9 cellular contexts compared by ENCODE assay signal in the genomic region with DNA sequence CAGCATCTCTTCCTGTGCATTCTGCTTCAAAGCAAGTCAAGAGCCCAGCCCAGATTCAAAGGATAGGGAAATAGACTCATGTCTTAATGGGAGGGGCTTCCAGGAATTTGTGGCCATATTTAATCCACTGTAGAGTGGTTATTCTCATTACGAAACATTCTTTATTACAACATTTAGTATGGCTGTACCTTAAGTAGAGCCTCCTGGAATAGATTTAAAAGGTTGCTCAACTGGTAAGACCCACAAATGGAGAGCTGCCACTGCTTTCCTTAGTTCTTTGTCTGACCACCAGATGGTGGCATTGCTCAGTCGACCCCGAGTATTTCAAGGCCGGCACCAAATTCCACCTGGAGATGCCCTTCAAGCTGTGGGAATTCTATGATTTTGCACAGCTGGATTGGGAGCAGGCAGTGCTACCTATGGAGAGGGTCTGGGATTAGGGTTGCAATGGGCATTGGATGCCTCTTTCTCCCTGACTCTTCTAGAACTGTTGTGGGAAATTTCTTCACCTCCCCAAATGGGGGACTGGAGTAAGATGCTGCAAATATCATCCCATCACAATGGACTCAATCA.
DNase-seq lines count a peak whose midpoint lies in the region; ATAC-seq, FAIRE-seq and TF ChIP-seq lines count a peak whose summit lies in the region.
"Had no signal": no experiment of that assay in that cellular context is flagged by ENCODE, and none has a peak within 500 bp of the region (broad histone marks: within the 10 kb centered on the region; RNA-seq: fewer than 3 reads in every experiment).

No MANE protein-coding gene starts in this region.

- POLR2A ChIA-PET in AG04449 (lab: Yijun Ruan, JAX) = interaction anchor here (0.6 to 0.8 kb wide), 2 partner anchors 172 to 173 kb away, joined by 3 read pairs; a partner anchor contains a TSS

- H2AFZ ChIP-seq in neuronal stem cell (ENCODE audit: low read length) = no peak overlapping the region

- CTCF ChIA-PET in AG04449 (lab: Yijun Ruan, JAX) = interaction anchor here (0.6 to 4.2 kb wide), 32 partner anchors 9 to 1391 kb away, joined by 3 to 56 read pairs (median 5); a partner anchor contains a TSS

- H2BK15ac ChIP-seq in neuronal stem cell (ENCODE audit: low read length) = peak overlapping the region; percentile 25

- H3K27me3 ChIP-seq in HL-60 (ENCODE audit: insufficient read depth, poor library complexity, severe bottlenecking) (no peaks in the 10 kb centered on the region), NT2/D1 (ENCODE audit: insufficient read depth, insufficient read length) (no peaks in the 10 kb centered on the region), neuronal stem cell (ENCODE audit: control insufficient read depth in 3 of 3, insufficient read depth in 3 of 3, low read depth in 1 of 3, low read length in 3 of 3) (peaks cover 0 to 20% (median 0%) of the 10 kb centered on the region in 3 experiments), aorta (ENCODE audit: control insufficient read depth in 1 of 2, insufficient read depth in 2 of 2, low read length in 1 of 2) (no peaks in the 10 kb centered on the region)

- DNase-seq in AG04449 (ENCODE audit: low read depth, low spot score) (no peak), GM12891 (ENCODE audit: insufficient read length, low spot score) (no peak), HL-60 (ENCODE audit: low read depth in 1 of 2, low spot score in 1 of 2) (peak; percentile 37 to 42), NT2/D1 (ENCODE audit: low read depth, low spot score) (peak; percentile 44), fibroblast of the aortic adventitia (ENCODE audit: low read depth) (peak; percentile 83), neuronal stem cell (ENCODE audit: low spot score) (peak; percentile 59), aorta (no peak)
- DNase-seq in activated T-helper 1 cell treated with anti-CD3 and anti-CD28 coated beads, Interleukin-12 subunit alpha, Interleukin-12 subunit beta, Interleukin-2, Interleukin-4 antibody, amounts not matched to agents 30 ng/mL and 10 ng/mL and 1 ng/mL, durations not matched to agents 14 hours and 24 hours and 36 hours (ENCODE audit: low spot score) = peak; percentile 19

- H3K18ac ChIP-seq in neuronal stem cell (ENCODE audit: low read length) = no peak overlapping the region

- no peak overlapping the region for H3K4me2 ChIP-seq in neuronal stem cell (ENCODE audit: insufficient read depth, low read length, poor library complexity, severe bottlenecking)

- H3K27me3 Mint-ChIP-seq in activated T-helper 1 cell treated with anti-CD3 and anti-CD28 coated beads, Interleukin-12 subunit alpha, Interleukin-12 subunit beta, Interleukin-2, Interleukin-4 antibody, amounts not matched to agents 30 ng/mL and 10 ng/mL and 1 ng/mL, durations not matched to agents 14 hours and 24 hours and 36 hours (ENCODE audit: insufficient read depth) = no peaks in the 10 kb centered on the region

- peaks cover 1% of the 10 kb centered on the region for H3K36me3 Mint-ChIP-seq in activated T-helper 1 cell treated with anti-CD3 and anti-CD28 coated beads, Interleukin-12 subunit alpha, Interleukin-12 subunit beta, Interleukin-2, Interleukin-4 antibody, amounts not matched to agents 30 ng/mL and 10 ng/mL and 1 ng/mL, durations not matched to agents 14 hours and 24 hours and 36 hours (ENCODE audit: low read depth)

- TF ChIP-seq POLR2A in GM12891 (IDR thresholded peaks at IDR 0.05; ENCODE audit: low read depth, low read length) = no peak

- H2AK5ac ChIP-seq in neuronal stem cell (ENCODE audit: low read depth, low read length) = no peak overlapping the region

- FAIRE-seq in GM12891 (lab: Jason Lieb, UNC) = peak; percentile 91

- H3K4me1 ChIP-seq in NT2/D1 (ENCODE audit: insufficient read depth, insufficient read length) (peaks cover 7% of the 10 kb centered on the region), neuronal stem cell (ENCODE audit: control insufficient read depth in 2 of 2, insufficient read depth in 1 of 2, low read depth in 1 of 2, low read length in 2 of 2) (no peaks in the 10 kb centered on the region), aorta (ENCODE audit: control insufficient read depth in 1 of 2, insufficient read depth in 2 of 2, low read length in 2 of 2) (no peaks in the 10 kb centered on the region)

- peak; percentile 87 for ATAC-seq in aorta (ENCODE audit: low FRiP score)

- H3K36me3 ChIP-seq in NT2/D1 (ENCODE audit: insufficient read depth, insufficient read length, low read length) (no peaks in the 10 kb centered on the region), neuronal stem cell (replicated peaks in 1 of 2; ENCODE audit: control insufficient read depth in 2 of 2, insufficient read depth in 2 of 2, low read length in 2 of 2) (no peaks in the 10 kb centered on the region), aorta (ENCODE audit: control insufficient read depth in 1 of 2, insufficient read depth in 2 of 2, low read length in 1 of 2) (no peaks in the 10 kb centered on the region)

- no peaks in the 10 kb centered on the region for H3K79me1 ChIP-seq in neuronal stem cell (ENCODE audit: low read depth, low read length)

- no peak overlapping the region for H2BK5ac ChIP-seq in neuronal stem cell (ENCODE audit: low read length)

- peak; percentile 65 for TF ChIP-seq CTCF in AG04449 (IDR thresholded peaks at IDR 0.05; ENCODE audit: insufficient read depth, low read length, missing control alignments)
- TF ChIP-seq CTCF in HL-60 (IDR thresholded peaks at IDR 0.05; ENCODE audit: insufficient read depth, low read length) = peak; percentile 37
- peak; percentile 79 for TF ChIP-seq CTCF in fibroblast of the aortic adventitia (IDR thresholded peaks at IDR 0.05; ENCODE audit: insufficient read depth, low read length)

- no peak overlapping the region for H3K4me3 Mint-ChIP-seq in activated T-helper 1 cell treated with anti-CD3 and anti-CD28 coated beads, Interleukin-12 subunit alpha, Interleukin-12 subunit beta, Interleukin-2, Interleukin-4 antibody, amounts not matched to agents 30 ng/mL and 10 ng/mL and 1 ng/mL, durations not matched to agents 14 hours and 24 hours and 36 hours

- H2BK120ac ChIP-seq in neuronal stem cell (ENCODE audit: low read depth, low read length) = no peak overlapping the region

- H3K4me3 ChIP-seq in AG04449 (ENCODE audit: low read depth, low read length) (no peak overlapping the region), HL-60 (replicated peaks; ENCODE audit: insufficient read depth, low read length) (no peak overlapping the region), NT2/D1 (ENCODE audit: insufficient read length, low read depth) (no peak overlapping the region), fibroblast of the aortic adventitia (ENCODE audit: low read depth, low read length) (no peak overlapping the region), neuronal stem cell (ENCODE audit: low read length in 2 of 2) (no peak overlapping the region), aorta (ENCODE audit: low read length in 2 of 2) (no peak overlapping the region)
- H3K4me3 ChIP-seq: skin epidermis had no signal

- H3K27ac ChIP-seq in HL-60 (replicated peaks) (no peak overlapping the region), neuronal stem cell (replicated peaks; ENCODE audit: low read length) (no peak overlapping the region), aorta (ENCODE audit: low read depth in 1 of 2, low read length in 2 of 2) (no peak overlapping the region)

- WGBS in neuronal stem cell (ENCODE audit: extremely low coverage in 2 of 2, insufficient read length in 2 of 2, insufficient replicate concordance in 1 of 2), 2 donors = no CpG with 5 or more reads among the region's 4 CpGs
- WGBS in aorta, 2 donors = 10 to 16% methylated on average over 4 of the region's 4 CpGs

- H3K27ac Mint-ChIP-seq in activated T-helper 1 cell treated with anti-CD3 and anti-CD28 coated beads, Interleukin-12 subunit alpha, Interleukin-12 subunit beta, Interleukin-2, Interleukin-4 antibody, amounts not matched to agents 30 ng/mL and 10 ng/mL and 1 ng/mL, durations not matched to agents 14 hours and 24 hours and 36 hours = no peak overlapping the region

- intact Hi-C loops in activated T-helper 1 cell treated with anti-CD3 and anti-CD28 coated beads, Interleukin-12 subunit alpha, Interleukin-12 subunit beta, Interleukin-2, Interleukin-4 antibody, amounts not matched to agents 30 ng/mL and 10 ng/mL and 1 ng/mL, durations not matched to agents 14 hours and 24 hours and 36 hours (cut with micrococcal nuclease) = loop anchor here (1.0 to 10.0 kb wide), 9 partner anchors 56 to 461 kb away; a partner anchor contains a TSS
- intact Hi-C loops in aorta (cut with DNase I) = loop anchor here (5.0 kb wide), 2 partner anchors 56 to 146 kb away; no protein-coding TSS in a partner anchor

- H3K4ac ChIP-seq in neuronal stem cell (ENCODE audit: low read length) = no peak overlapping the region

- H3K9me3 Mint-ChIP-seq in activated T-helper 1 cell treated with anti-CD3 and anti-CD28 coated beads, Interleukin-12 subunit alpha, Interleukin-12 subunit beta, Interleukin-2, Interleukin-4 antibody, amounts not matched to agents 30 ng/mL and 10 ng/mL and 1 ng/mL, durations not matched to agents 14 hours and 24 hours and 36 hours = peaks cover 13% of the 10 kb centered on the region

- no peak overlapping the region for H3K14ac ChIP-seq in neuronal stem cell (ENCODE audit: low read length)

- no peak overlapping the region for H2BK12ac ChIP-seq in neuronal stem cell (ENCODE audit: low read length)

- no peak overlapping the region for H3K9ac ChIP-seq in NT2/D1 (ENCODE audit: insufficient read length, low read depth)
- H3K9ac ChIP-seq in neuronal stem cell (ENCODE audit: low read depth, low read length, poor library complexity) = no peak overlapping the region

- H3K23ac ChIP-seq in neuronal stem cell (ENCODE audit: low read depth, low read length, poor library complexity) = no peak overlapping the region

- H3K9me3 ChIP-seq in NT2/D1 (ENCODE audit: insufficient read depth, low read length) (peaks cover 11% of the 10 kb centered on the region; the same call in 1 of the 2 replicates), neuronal stem cell (replicated peaks in 1 of 2; ENCODE audit: control insufficient read depth in 2 of 2, insufficient read depth in 1 of 2, low read depth in 1 of 2, low read length in 2 of 2) (peaks cover 0 to 4% of the 10 kb centered on the region in 2 donors), aorta (ENCODE audit: control insufficient read depth, low read length) (no peaks in the 10 kb centered on the region)

- no peak overlapping the region for H4K91ac ChIP-seq in neuronal stem cell (ENCODE audit: low read depth, low read length, poor library complexity)

- H4K8ac ChIP-seq in neuronal stem cell (ENCODE audit: low read depth, low read length) = no peak overlapping the region

- H3K4me1 Mint-ChIP-seq in activated T-helper 1 cell treated with anti-CD3 and anti-CD28 coated beads, Interleukin-12 subunit alpha, Interleukin-12 subunit beta, Interleukin-2, Interleukin-4 antibody, amounts not matched to agents 30 ng/mL and 10 ng/mL and 1 ng/mL, durations not matched to agents 14 hours and 24 hours and 36 hours (ENCODE audit: low read depth) = peaks cover 55% of the 10 kb centered on the region

TF ChIP-seq in GM12891, 5 proteins besides CTCF, POLR2A, EP300 and RAD21 (continues in another document):
- TF ChIP-seq TAF1 (IDR thresholded peaks at IDR 0.05; ENCODE audit: low read depth, low read length) (no peak), PAX5 (IDR thresholded peaks at IDR 0.05; ENCODE audit: insufficient read depth, low read length, severe bottlenecking) (no peak), POU2F2 (IDR thresholded peaks at IDR 0.05; ENCODE audit: low read depth, low read length) (no peak), SPI1 (IDR thresholded peaks at IDR 0.05; ENCODE audit: low read depth, low read length) (no peak)

Comparison
In these comparisons a context has a peak if more than half of its experiments do, and no peak if none do; other contexts are left out.
1. DNase-seq: peak in HL-60 (2 of 2), NT2/D1 (single experiment), activated T-helper 1 cell treated with anti-CD3 and anti-CD28 coated beads, Interleukin-12 subunit alpha, Interleukin-12 subunit beta, Interleukin-2, Interleukin-4 antibody, amounts not matched to agents 30 ng/mL and 10 ng/mL and 1 ng/mL, durations not matched to agents 14 hours and 24 hours and 36 hours (single experiment), fibroblast of the aortic adventitia (single experiment) and neuronal stem cell (single experiment); none in AG04449 (single experiment), GM12891 (single experiment) and aorta (0 of 2).
2. Peak in every context shown above with its lines, with median percentiles within 50 percentile points of each other: CTCF ChIP-seq.